In genomic region chr1:59458884-59459283, GRCh38 we compare ENCODE assay signal across 23 cellular contexts.
"Had no signal": no experiment of that assay in that cellular context is flagged by ENCODE, and none has a peak within 500 bp of the region (broad histone marks: within the 10 kb centered on the region; RNA-seq: fewer than 3 reads in every experiment).

No MANE protein-coding gene starts in this region.

- H3K4me3 ChIP-seq: colonic mucosa, esophagus squamous epithelium, gastrocnemius medialis, heart right ventricle, left lung, lower lobe of right lung had no signal

- H3K27me3 ChIP-seq: colonic mucosa, esophagus squamous epithelium, gastrocnemius medialis, heart right ventricle, left lung had no signal

- H3K27ac ChIP-seq: colonic mucosa, epithelial cell of prostate, esophagus squamous epithelium, gastrocnemius medialis, heart right ventricle, left lung, lower lobe of right lung had no signal

- DNase-seq: colonic mucosa; cortex of kidney; effector CD8-positive, alpha-beta T cell; effector memory CD8-positive, alpha-beta T cell; endodermal cell; erythroblast; esophagus squamous epithelium; foreskin fibroblast; foreskin melanocyte; gastrocnemius medialis; glutamatergic neuron; head of caudate nucleus; heart right ventricle; hippocampal formation; left cardiac atrium; left lung; left ventricle myocardium superior; lower lobe of right lung; mesenchymal stem cell; midbrain had no signal

- H3K36me3 ChIP-seq: colonic mucosa, esophagus squamous epithelium, gastrocnemius medialis, heart right ventricle, left lung, lower lobe of right lung had no signal

- H3K27me3 Mint-ChIP-seq: dendritic cell treated with granulocyte-macrophage colony-stimulating factor and Interleukin-4, amounts not matched to agents 40 ng/mL and 50 ng/mL, for 4 days had no signal

- H3K9me3 ChIP-seq: colonic mucosa, esophagus squamous epithelium, gastrocnemius medialis, lower lobe of right lung had no signal

- H3K4me3 Mint-ChIP-seq: dendritic cell treated with granulocyte-macrophage colony-stimulating factor and Interleukin-4, amounts not matched to agents 40 ng/mL and 50 ng/mL, for 4 days; effector memory CD8-positive, alpha-beta T cell; endodermal cell had no signal

- ATAC-seq: effector memory CD8-positive, alpha-beta T cell; esophagus mucosa; gastrocnemius medialis; heart right ventricle; left cardiac atrium; left lung; left ventricle myocardium superior; lower lobe of right lung had no signal

- H3K27ac Mint-ChIP-seq: dendritic cell treated with granulocyte-macrophage colony-stimulating factor and Interleukin-4, amounts not matched to agents 40 ng/mL and 50 ng/mL, for 4 days; effector memory CD8-positive, alpha-beta T cell; endodermal cell had no signal

- H3K4me1 Mint-ChIP-seq: endodermal cell had no signal
